1 cellular context compared by ENCODE assay signal in the genomic region with DNA sequence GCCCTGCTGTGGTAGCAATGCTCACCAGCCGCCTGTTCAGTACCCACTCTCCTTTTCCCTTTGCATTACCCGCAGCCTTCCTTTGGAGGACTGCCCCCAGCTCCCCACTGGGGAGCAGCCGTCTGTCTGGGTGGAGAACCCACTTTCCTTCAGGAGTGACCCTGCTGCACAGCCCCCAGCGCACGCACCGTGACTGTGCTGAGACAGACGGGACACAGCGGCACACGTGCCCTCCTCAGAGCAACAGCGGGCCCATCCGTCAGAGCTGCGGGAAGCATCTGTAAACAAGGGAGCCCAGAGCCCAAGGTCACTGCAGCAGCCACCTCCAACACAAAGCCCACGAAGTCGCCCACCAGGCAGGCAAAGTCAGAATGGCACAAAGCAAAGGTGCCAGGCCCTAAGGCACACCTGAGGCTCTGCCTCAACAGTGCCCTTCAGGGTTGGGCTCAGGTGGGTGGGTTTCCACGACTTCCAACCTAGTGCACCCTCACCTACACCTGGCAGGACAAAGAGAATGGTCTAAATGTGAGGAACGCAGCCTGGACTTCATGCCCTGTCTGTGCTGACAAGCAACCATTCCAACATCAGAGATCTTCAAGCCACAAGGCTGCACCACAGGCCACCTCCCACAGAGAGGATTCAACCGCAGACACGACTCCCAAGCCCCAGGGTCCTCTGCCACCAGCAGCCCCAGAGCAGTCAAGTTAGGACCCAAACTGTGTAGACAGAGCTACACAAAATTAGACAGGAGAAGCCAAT.
TF ChIP-seq lines count a peak whose summit lies in the region.

No MANE protein-coding gene starts in this region.

TF ChIP-seq in HepG2, 621 proteins besides CTCF, POLR2A, EP300 and RAD21 (continued from another document and continues in another):
- TF ChIP-seq THAP9 (CRISPR knock-in tag; IDR thresholded peaks at IDR 0.05; ENCODE audit: borderline replicate concordance), result peak; percentile 65; the same call in 1 of the 2 replicates
- no peak for TF ChIP-seq IKZF4 (CRISPR knock-in tag; IDR thresholded peaks at IDR 0.05; ENCODE audit: borderline replicate concordance, low read depth, not compliant biosample characterization)
- TF ChIP-seq ZNF674 (CRISPR knock-in tag; IDR thresholded peaks at IDR 0.05; ENCODE audit: low read depth), result no peak
- no peak for TF ChIP-seq PCBP2 (optimal IDR thresholded peaks at IDR 0.05; ENCODE audit: low read depth, low read length, poor library complexity, severe bottlenecking)
- no peak for TF ChIP-seq JUNB (CRISPR knock-in tag; IDR thresholded peaks at IDR 0.05; ENCODE audit: borderline replicate concordance)
- no peak for TF ChIP-seq JARID2 (CRISPR knock-in tag; IDR thresholded peaks at IDR 0.05; ENCODE audit: insufficient replicate concordance)
- no peak for TF ChIP-seq ETV5 (CRISPR knock-in tag; IDR thresholded peaks at IDR 0.05; ENCODE audit: borderline replicate concordance)
- TF ChIP-seq ZNF883 (CRISPR knock-in tag; IDR thresholded peaks at IDR 0.05; ENCODE audit: not compliant biosample characterization), result peak; percentile 47
- no peak for TF ChIP-seq HCFC1 (IDR thresholded peaks at IDR 0.05; ENCODE audit: low read depth, low read length)
- TF ChIP-seq MAF1 (CRISPR knock-in tag; IDR thresholded peaks at IDR 0.05; ENCODE audit: borderline replicate concordance), result no peak
- TF ChIP-seq ZNF670 (CRISPR knock-in tag; IDR thresholded peaks at IDR 0.05; ENCODE audit: borderline replicate concordance), result peak; percentile 62; the same call in 1 of the 2 replicates
- no peak for TF ChIP-seq TCF12 (IDR thresholded peaks at IDR 0.05)
- TF ChIP-seq TCF12 (CRISPR knock-in tag; IDR thresholded peaks at IDR 0.05), result peak; percentile 69; the same call in 1 of the 2 replicates
- TF ChIP-seq ZNF33A (CRISPR knock-in tag; IDR thresholded peaks at IDR 0.05; ENCODE audit: borderline replicate concordance), result no peak
- peak; percentile 79; the same call in 1 of the 2 replicates for TF ChIP-seq SP4 (CRISPR knock-in tag; IDR thresholded peaks at IDR 0.05)
- no peak for TF ChIP-seq CREBL2 (CRISPR knock-in tag; IDR thresholded peaks at IDR 0.05; ENCODE audit: borderline replicate concordance)
- peak; percentile 52; the same call in 1 of the 2 replicates for TF ChIP-seq ZNF512B (CRISPR knock-in tag; IDR thresholded peaks at IDR 0.05; ENCODE audit: borderline replicate concordance)
- no peak for TF ChIP-seq ZNF253 (CRISPR knock-in tag; IDR thresholded peaks at IDR 0.05; ENCODE audit: borderline replicate concordance)
- no peak; the same call in 1 of the 2 replicates for TF ChIP-seq ZSCAN25 (CRISPR knock-in tag; IDR thresholded peaks at IDR 0.05)
- TF ChIP-seq CEBPZ (IDR thresholded peaks at IDR 0.05; ENCODE audit: low read length), result no peak
- TF ChIP-seq MTF1 (CRISPR knock-in tag; IDR thresholded peaks at IDR 0.05), result no peak
- TF ChIP-seq, protein P1, sequence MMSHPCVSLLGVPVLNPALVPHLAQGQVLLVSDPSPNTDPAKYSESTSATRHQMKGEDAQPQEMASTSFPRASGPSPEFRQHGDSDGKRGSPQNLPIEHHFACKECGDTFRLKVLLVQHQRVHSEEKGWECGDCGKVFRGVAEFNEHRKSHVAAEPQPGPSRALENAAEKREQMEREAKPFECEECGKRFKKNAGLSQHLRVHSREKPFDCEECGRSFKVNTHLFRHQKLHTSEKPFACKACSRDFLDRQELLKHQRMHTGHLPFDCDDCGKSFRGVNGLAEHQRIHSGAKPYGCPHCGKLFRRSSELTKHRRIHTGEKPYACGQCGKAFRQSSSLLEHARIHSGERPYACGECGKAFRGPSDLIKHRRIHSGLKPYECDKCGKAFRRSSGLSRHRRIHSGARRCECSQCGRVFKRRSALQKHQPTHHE (CRISPR knock-in tag; IDR thresholded peaks at IDR 0.05; ENCODE audit: borderline replicate concordance), result no peak
- TF ChIP-seq FOXJ3 (CRISPR knock-in tag; IDR thresholded peaks at IDR 0.05; ENCODE audit: borderline replicate concordance), result peak; percentile 79
- TF ChIP-seq SP5 (CRISPR knock-in tag; IDR thresholded peaks at IDR 0.05; ENCODE audit: borderline replicate concordance, low read depth), result 0 out of 2 replicates have a peak, but pooled peaks have one; percentile 29
- no peak for TF ChIP-seq E2F1 (CRISPR knock-in tag; IDR thresholded peaks at IDR 0.05)
- no peak for TF ChIP-seq ZNF605 (CRISPR knock-in tag; IDR thresholded peaks at IDR 0.05)
- TF ChIP-seq, protein P2, sequence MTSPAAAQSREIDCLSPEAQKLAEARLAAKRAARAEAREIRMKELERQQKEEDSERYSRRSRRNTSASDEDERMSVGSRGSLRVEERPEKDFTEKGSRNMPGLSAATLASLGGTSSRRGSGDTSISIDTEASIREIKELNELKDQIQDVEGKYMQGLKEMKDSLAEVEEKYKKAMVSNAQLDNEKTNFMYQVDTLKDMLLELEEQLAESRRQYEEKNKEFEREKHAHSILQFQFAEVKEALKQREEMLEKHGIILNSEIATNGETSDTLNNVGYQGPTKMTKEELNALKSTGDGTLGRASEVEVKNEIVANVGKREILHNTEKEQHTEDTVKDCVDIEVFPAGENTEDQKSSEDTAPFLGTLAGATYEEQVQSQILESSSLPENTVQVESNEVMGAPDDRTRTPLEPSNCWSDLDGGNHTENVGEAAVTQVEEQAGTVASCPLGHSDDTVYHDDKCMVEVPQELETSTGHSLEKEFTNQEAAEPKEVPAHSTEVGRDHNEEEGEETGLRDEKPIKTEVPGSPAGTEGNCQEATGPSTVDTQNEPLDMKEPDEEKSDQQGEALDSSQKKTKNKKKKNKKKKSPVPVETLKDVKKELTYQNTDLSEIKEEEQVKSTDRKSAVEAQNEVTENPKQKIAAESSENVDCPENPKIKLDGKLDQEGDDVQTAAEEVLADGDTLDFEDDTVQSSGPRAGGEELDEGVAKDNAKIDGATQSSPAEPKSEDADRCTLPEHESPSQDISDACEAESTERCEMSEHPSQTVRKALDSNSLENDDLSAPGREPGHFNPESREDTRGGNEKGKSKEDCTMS (CRISPR knock-in tag; conservative IDR thresholded peaks at IDR 0.05), result 0 out of 2 replicates have a peak, but pooled peaks have one; percentile 60
- TF ChIP-seq SALL1 (CRISPR knock-in tag; IDR thresholded peaks at IDR 0.05), result peak; percentile 91
- TF ChIP-seq CCAR2 (optimal IDR thresholded peaks at IDR 0.05; ENCODE audit: low read depth, low read length), result no peak
- TF ChIP-seq, protein P3, sequence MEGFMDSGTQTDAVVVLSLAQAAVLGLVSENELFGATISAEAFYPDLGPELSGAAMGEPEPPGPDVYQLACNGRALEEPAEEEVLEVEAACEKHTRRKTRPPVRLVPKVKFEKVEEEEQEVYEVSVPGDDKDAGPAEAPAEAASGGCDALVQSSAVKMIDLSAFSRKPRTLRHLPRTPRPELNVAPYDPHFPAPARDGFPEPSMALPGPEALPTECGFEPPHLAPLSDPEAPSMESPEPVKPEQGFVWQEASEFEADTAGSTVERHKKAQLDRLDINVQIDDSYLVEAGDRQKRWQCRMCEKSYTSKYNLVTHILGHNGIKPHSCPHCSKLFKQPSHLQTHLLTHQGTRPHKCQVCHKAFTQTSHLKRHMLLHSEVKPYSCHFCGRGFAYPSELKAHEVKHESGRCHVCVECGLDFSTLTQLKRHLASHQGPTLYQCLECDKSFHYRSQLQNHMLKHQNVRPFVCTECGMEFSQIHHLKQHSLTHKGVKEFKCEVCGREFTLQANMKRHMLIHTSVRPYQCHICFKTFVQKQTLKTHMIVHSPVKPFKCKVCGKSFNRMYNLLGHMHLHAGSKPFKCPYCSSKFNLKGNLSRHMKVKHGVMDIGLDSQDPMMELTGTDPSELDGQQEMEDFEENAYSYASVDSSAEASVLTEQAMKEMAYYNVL (CRISPR knock-in tag; IDR thresholded peaks at IDR 0.05; ENCODE audit: borderline replicate concordance), result no peak
- peak; percentile 76 for TF ChIP-seq TBX2 (CRISPR knock-in tag; IDR thresholded peaks at IDR 0.05; ENCODE audit: borderline replicate concordance)
- TF ChIP-seq SNAI1 (CRISPR knock-in tag; IDR thresholded peaks at IDR 0.05; ENCODE audit: borderline replicate concordance), result no peak
- no peak for TF ChIP-seq FUBP1 (CRISPR knock-in tag; IDR thresholded peaks at IDR 0.05; ENCODE audit: borderline replicate concordance)
- no peak for TF ChIP-seq MIXL1 (CRISPR knock-in tag; IDR thresholded peaks at IDR 0.05)
- peak; percentile 72 for TF ChIP-seq RXRB (CRISPR knock-in tag; IDR thresholded peaks at IDR 0.05; ENCODE audit: borderline replicate concordance)
- peak; percentile 79; the same call in 1 of the 2 replicates for TF ChIP-seq RNF2 (conservative IDR thresholded peaks at IDR 0.05; ENCODE audit: low read depth)
- TF ChIP-seq ZNF546 (CRISPR knock-in tag; conservative IDR thresholded peaks at IDR 0.05), result no peak
- no peak; the same call in 1 of the 2 replicates for TF ChIP-seq DR1 (CRISPR knock-in tag; IDR thresholded peaks at IDR 0.05)
